Comparison of ENCODE assay signal across 10 cellular contexts in the genomic region with DNA sequence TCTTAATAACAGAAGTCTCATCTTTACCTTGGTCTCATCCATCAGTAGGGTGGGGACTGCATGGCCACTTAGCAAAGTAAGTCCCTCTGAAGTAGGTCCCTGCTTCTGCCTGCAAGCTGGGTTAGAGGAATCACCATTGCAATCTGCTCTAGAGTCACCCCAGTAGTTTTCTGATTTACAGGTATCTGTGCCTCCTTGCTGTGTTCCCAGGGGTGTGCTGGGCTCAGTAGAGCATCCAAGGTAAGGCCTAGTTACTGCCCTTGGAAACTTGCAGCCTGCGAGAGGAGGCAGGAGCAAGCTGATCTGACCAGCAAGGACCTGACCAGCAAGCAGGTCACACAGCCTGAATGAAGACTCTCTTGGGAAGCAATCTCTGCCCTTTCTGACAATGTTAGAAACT.
"Had no signal": no experiment of that assay in that cellular context is flagged by ENCODE, and none has a peak within 500 bp of the region (broad histone marks: within the 10 kb centered on the region; RNA-seq: fewer than 3 reads in every experiment).

No MANE protein-coding gene starts in this region.

- H3K4me1 Mint-ChIP-seq: IgD-negative memory B cell had no signal

- H3K4me1 ChIP-seq: HAP-1 had no signal

- H3K4me3 Mint-ChIP-seq: HFFc6, IgD-negative memory B cell had no signal

- H3K27me3 Mint-ChIP-seq: IgD-negative memory B cell had no signal

- H3K27ac ChIP-seq: GM23248, HL-60 had no signal

- H3K27ac Mint-ChIP-seq: HFFc6, IgD-negative memory B cell had no signal

- ATAC-seq: HCT116, HepG2 had no signal

- H3K9me3 ChIP-seq: HAP-1 had no signal

- H3K4me3 ChIP-seq: GM23248, HAP-1 had no signal

- H3K36me3 ChIP-seq: HAP-1 had no signal

- H3K9ac ChIP-seq: GM23248 had no signal

- DNase-seq: GM23248, GOT3, H7, HFFc6, KBM-7 had no signal

- H3K36me3 Mint-ChIP-seq: IgD-negative memory B cell had no signal
